Comparison of ENCODE assay signal across 11 cellular contexts in genomic region chr1:2248854-2249558, GRCh38. TPM values are rescaled to one million over a fixed set of nuclear protein-coding genes. Genes with fewer than 3 reads are reported as not detected.
DNase-seq lines count a peak whose midpoint lies in the region; ATAC-seq and TF ChIP-seq lines count a peak whose summit lies in the region.
"Had no signal": no experiment of that assay in that cellular context is flagged by ENCODE, and none has a peak within 500 bp of the region (broad histone marks: within the 10 kb centered on the region; RNA-seq: fewer than 3 reads in every experiment).

No MANE protein-coding gene starts in this region.

- H3K36me3 ChIP-seq in duodenal mucosa (ENCODE audit: control insufficient read depth in 1 of 2, insufficient read depth in 2 of 2, low read length in 2 of 2) (peaks cover 4 to 9% of the 10 kb centered on the region in 2 donors), tibial nerve (peaks cover 0 to 10% (median 0%) of the 10 kb centered on the region in 3 donors)

- H3K9me3 ChIP-seq in duodenal mucosa (ENCODE audit: control insufficient read depth in 1 of 2, low read length in 2 of 2) = no peaks in the 10 kb centered on the region
- H3K9me3 ChIP-seq in tibial nerve = no peaks in the 10 kb centered on the region

- H3K4me1 ChIP-seq in duodenal mucosa (ENCODE audit: control insufficient read depth in 1 of 2, insufficient read depth in 2 of 2, low read length in 2 of 2) (peaks cover 56 to 62% of the 10 kb centered on the region in 2 donors), tibial nerve (peaks cover 2 to 95% (median 66%) of the 10 kb centered on the region in 4 donors)

- no peaks in the 10 kb centered on the region for H3K9me3 Mint-ChIP-seq in activated naive CD8-positive, alpha-beta T cell (ENCODE audit: low read depth)
- H3K9me3 Mint-ChIP-seq in activated naive CD8-positive, alpha-beta T cell treated with anti-CD3 and anti-CD28 coated beads, Interleukin-2, amount 50 U/mL, for 24 hours = no peaks in the 10 kb centered on the region
- H3K9me3 Mint-ChIP-seq in mesothelial cell of epicardium = no peaks in the 10 kb centered on the region

- no peak for DNase-seq in activated naive CD8-positive, alpha-beta T cell treated with anti-CD3 and anti-CD28 coated beads, Interleukin-2, amount 50 U/mL, for 24 hours
- no peak for DNase-seq in mesothelial cell of epicardium (ENCODE audit: low spot score in 2 of 2, unreplicated experiment in 2 of 2)
- no peak for DNase-seq in tibial nerve (ENCODE audit: low spot score in 2 of 2)
- DNase-seq in NCI-H524 (lab: John Stamatoyannopoulos, UW) = no peak
- no peak for DNase-seq in cerebellar nuclear complex (lab: John Stamatoyannopoulos, UW)
- DNase-seq in NCI-H2171 (lab: John Stamatoyannopoulos, UW) = no peak
- DNase-seq: activated T-cell treated with anti-CD3 and anti-CD28 coated beads, Interleukin-2, amount 50 U/mL, for 48 hours; GDM1; stimulated activated CD4-positive, alpha-beta T cell treated with anti-CD3 and anti-CD28 coated beads, Interleukin-4, amount 100 ng/mL, for 24 hours had no signal

- H3K27ac ChIP-seq in duodenal mucosa (ENCODE audit: low read depth, low read length) (peak overlapping the region; percentile 44), tibial nerve (peak overlapping the region; percentile 9 to 56 (median 38))

- no peaks in the 10 kb centered on the region for H3K27me3 Mint-ChIP-seq in activated naive CD8-positive, alpha-beta T cell
- no peaks in the 10 kb centered on the region for H3K27me3 Mint-ChIP-seq in activated naive CD8-positive, alpha-beta T cell treated with anti-CD3 and anti-CD28 coated beads, Interleukin-2, amount 50 U/mL, for 24 hours
- H3K27me3 Mint-ChIP-seq in mesothelial cell of epicardium (ENCODE audit: low read depth) = no peaks in the 10 kb centered on the region

- TF ChIP-seq CTCF in mesothelial cell of epicardium (IDR thresholded peaks at IDR 0.05; ENCODE audit: unreplicated experiment) (no peak), tibial nerve (IDR thresholded peaks at IDR 0.05) (no peak)

- H3K4me3 Mint-ChIP-seq in activated naive CD8-positive, alpha-beta T cell = no peak overlapping the region
- H3K4me3 Mint-ChIP-seq in activated naive CD8-positive, alpha-beta T cell treated with anti-CD3 and anti-CD28 coated beads, Interleukin-2, amount 50 U/mL, for 24 hours = no peak overlapping the region
- no peak overlapping the region for H3K4me3 Mint-ChIP-seq in mesothelial cell of epicardium

- peak overlapping the region; percentile 23 to 29 for H3K4me3 ChIP-seq in duodenal mucosa (ENCODE audit: low read depth in 1 of 2, low read length in 2 of 2)
- H3K4me3 ChIP-seq in tibial nerve = no peak overlapping the region

- H3K4me1 Mint-ChIP-seq in activated naive CD8-positive, alpha-beta T cell (ENCODE audit: low read depth) = peaks cover 75% of the 10 kb centered on the region
- H3K4me1 Mint-ChIP-seq in activated naive CD8-positive, alpha-beta T cell treated with anti-CD3 and anti-CD28 coated beads, Interleukin-2, amount 50 U/mL, for 24 hours = peaks cover 79% of the 10 kb centered on the region
- H3K4me1 Mint-ChIP-seq in mesothelial cell of epicardium = peaks cover 47% of the 10 kb centered on the region

- WGBS in tibial nerve, 2 donors = 62 to 77% methylated on average over 18 to 23 of the region's 24 CpGs

- H3K27me3 ChIP-seq in duodenal mucosa (ENCODE audit: control insufficient read depth in 1 of 2, insufficient read depth in 2 of 2, low read length in 2 of 2) (no peaks in the 10 kb centered on the region), tibial nerve (no peaks in the 10 kb centered on the region)

- TF ChIP-seq EP300 in tibial nerve (IDR thresholded peaks at IDR 0.05) = no peak

- peak overlapping the region; percentile 50 for H3K27ac Mint-ChIP-seq in activated naive CD8-positive, alpha-beta T cell
- H3K27ac Mint-ChIP-seq in activated naive CD8-positive, alpha-beta T cell treated with anti-CD3 and anti-CD28 coated beads, Interleukin-2, amount 50 U/mL, for 24 hours = no peak overlapping the region
- H3K27ac Mint-ChIP-seq in mesothelial cell of epicardium = peak overlapping the region; percentile 66

- peaks cover 4% of the 10 kb centered on the region for H3K36me3 Mint-ChIP-seq in activated naive CD8-positive, alpha-beta T cell
- peaks cover 11% of the 10 kb centered on the region for H3K36me3 Mint-ChIP-seq in activated naive CD8-positive, alpha-beta T cell treated with anti-CD3 and anti-CD28 coated beads, Interleukin-2, amount 50 U/mL, for 24 hours (ENCODE audit: low read depth)
- H3K36me3 Mint-ChIP-seq in mesothelial cell of epicardium = peaks cover 3% of the 10 kb centered on the region

- ATAC-seq in activated naive CD8-positive, alpha-beta T cell treated with anti-CD3 and anti-CD28 coated beads, Interleukin-2, amount 50 U/mL, for 24 hours = no peak

- H3K9ac ChIP-seq in duodenal mucosa (ENCODE audit: low read depth in 1 of 2, low read length in 2 of 2) = peak overlapping the region; percentile 14 to 54

- TF ChIP-seq POLR2A in tibial nerve (IDR thresholded peaks at IDR 0.05) = no peak

RNA-seq across cellular contexts. Expression of gene SKI, which starts 20.9 kb away (rescaled TPM):
- total RNA-seq in mesothelial cell of epicardium (105 to 110 TPM (median 105 TPM) in 3 replicates), tibial nerve (100 to 1,000 TPM in 1 of 4 donors, 10 to 100 TPM in 3; 62.8 to 100 (median 72.2) TPM)

RNA-seq across cellular contexts. Expression of gene FAAP20, which starts 54.4 kb away (rescaled TPM):
- total RNA-seq in mesothelial cell of epicardium (92.2 to 100 TPM (median 94.1 TPM) in 3 replicates), tibial nerve (10 to 100 TPM; 32.8 to 60.9 (median 47.3) TPM)

Comparison
In these comparisons a context has a peak if more than half of its experiments do, and no peak if none do; other contexts are left out.
1. H3K4me3 ChIP-seq: peak in duodenal mucosa (2 of 2); none in tibial nerve (0 of 4).